Comparison of ENCODE assay signal across 10 cellular contexts in genomic region chr2:222594679-222595078, GRCh38.
DNase-seq lines count a peak whose midpoint lies in the region; ATAC-seq, FAIRE-seq and TF ChIP-seq lines count a peak whose summit lies in the region.
"Had no signal": no experiment of that assay in that cellular context is flagged by ENCODE, and none has a peak within 500 bp of the region (broad histone marks: within the 10 kb centered on the region; RNA-seq: fewer than 3 reads in every experiment).

No MANE protein-coding gene starts in this region.

- H3K4me1 ChIP-seq in colonic mucosa (no peaks in the 10 kb centered on the region), HepG2 (ENCODE audit: insufficient read depth, low read length) (peaks cover 13% of the 10 kb centered on the region)

- no peaks in the 10 kb centered on the region for H3K27me3 ChIP-seq in colonic mucosa
- no peaks in the 10 kb centered on the region for H3K27me3 ChIP-seq in HepG2 (ENCODE audit: control insufficient read depth in 1 of 2, insufficient read depth in 2 of 2, low read length in 2 of 2)

- peak; percentile 73 for FAIRE-seq in HepG2 (lab: Jason Lieb, UNC)

- TF ChIP-seq RAD21 in HepG2 (CRISPR knock-in tag; IDR thresholded peaks at IDR 0.05), result no peak

- no peaks in the 10 kb centered on the region for H3K79me2 ChIP-seq in HepG2 (ENCODE audit: insufficient read depth, low read length)

- H3K27ac ChIP-seq in colonic mucosa, result peak overlapping the region; percentile 21
- H3K27ac ChIP-seq in HepG2 (ENCODE audit: extremely low read length, insufficient read depth, low read length), result peak overlapping the region; percentile 20
- H3K27ac ChIP-seq: HL-60 had no signal

- H4K20me1 ChIP-seq in HepG2 (ENCODE audit: insufficient read depth, low read length), result no peaks in the 10 kb centered on the region

- DNase-seq in A172 (ENCODE audit: low spot score), result peak; percentile 29
- peak; percentile 29 for DNase-seq in HS-5 (ENCODE audit: low read depth)
- peak; percentile 47 for DNase-seq in colonic mucosa
- peak; percentile 80 for DNase-seq in HepG2 (ENCODE audit: low spot score)
- no peak for DNase-seq in posterior cingulate gyrus
- no peak for DNase-seq in CD1c-positive myeloid dendritic cell (ENCODE audit: extremely low spot score)
- DNase-seq: NCI-H1436 had no signal

- POLR2A ChIA-PET in HepG2 (lab: Yijun Ruan, JAX), result interaction anchor here (1.5 kb wide), 1 partner anchor 20 kb away, joined by 4 read pairs; no protein-coding TSS in a partner anchor

- peak; percentile 99 for ATAC-seq in HepG2
- ATAC-seq in GM19328 (IDR thresholded peaks at IDR 0.05; ENCODE audit: unreplicated experiment), result no peak
- ATAC-seq in GM21381 (IDR thresholded peaks at IDR 0.05; ENCODE audit: unreplicated experiment), result no peak

- H3K36me3 ChIP-seq in colonic mucosa (no peaks in the 10 kb centered on the region), HepG2 (replicated peaks in 1 of 2; ENCODE audit: control insufficient read depth in 1 of 2, insufficient read depth in 2 of 2, low read length in 2 of 2) (peaks cover 13 to 59% of the 10 kb centered on the region in 2 experiments; a peak in 4 of 5 replicates)

- intact Hi-C loops in colonic mucosa (cut with DNase I), result no loop called here
- intact Hi-C loops in HepG2 (cut with micrococcal nuclease; ENCODE audit: unreplicated experiment), result no loop called here
- intact Hi-C loops in posterior cingulate gyrus (cut with DNase I), result no loop called here

- CTCF ChIA-PET in HepG2 (lab: Yijun Ruan, JAX; ENCODE audit: low intra/inter-chr PET ratio, low total read pairs), result no interaction called here

- no peak overlapping the region for H3K4me2 ChIP-seq in HepG2 (ENCODE audit: low read depth, low read length)

- TF ChIP-seq CTCF in colonic mucosa (IDR thresholded peaks at IDR 0.05), result no peak
- TF ChIP-seq CTCF in HepG2 (CRISPR knock-in tag; IDR thresholded peaks at IDR 0.05), result no peak

- no peak overlapping the region for H2AFZ ChIP-seq in HepG2 (ENCODE audit: low read length)

- no peak for TF ChIP-seq POLR2A in HepG2 (IDR thresholded peaks at IDR 0.05; ENCODE audit: insufficient read depth in 1 of 2, low read depth in 2 of 2, low read length in 2 of 2)

- WGBS in HepG2 (ENCODE audit: low lambda C conversion rate), result 65% methylated on average over 1 of the region's 1 CpG

- H3K9ac ChIP-seq in colonic mucosa (ENCODE audit: low read depth in 2 of 2, low read length in 2 of 2) (no peak overlapping the region), HepG2 (ENCODE audit: insufficient read depth, low read depth, low read length) (no peak overlapping the region)

- TF ChIP-seq EP300 in HepG2 (IDR thresholded peaks at IDR 0.05; ENCODE audit: low read depth in 2 of 2, low read length in 2 of 2) (peak in 1 of 2 experiments; percentile 19; a peak in 1 of 4 replicates), HepG2 (CRISPR knock-in tag; IDR thresholded peaks at IDR 0.05; ENCODE audit: borderline replicate concordance) (no peak)

- H3K4me3 ChIP-seq in colonic mucosa (no peak overlapping the region), HepG2 (replicated peaks in 1 of 3; ENCODE audit: insufficient read depth in 1 of 3, low read depth in 2 of 3, low read length in 3 of 3) (no peak overlapping the region)

- H3K9me3 ChIP-seq in colonic mucosa, result no peaks in the 10 kb centered on the region
- no peaks in the 10 kb centered on the region for H3K9me3 ChIP-seq in HepG2 (ENCODE audit: low read length)

- in situ Hi-C loops in HepG2 (cut with HindIII; ENCODE audit: extremely low pct_ligation_motif_present, low pct_unique_long_range_greater_than_20kb), result no loop called here

- BruUV-seq in HepG2 (replicated peaks; lab: Mats Ljungman, UMichigan), result no TSS peak

TF ChIP-seq in HepG2, 621 proteins besides CTCF, POLR2A, EP300 and RAD21 (continues in another document):
- TF ChIP-seq EEA1 (CRISPR knock-in tag; IDR thresholded peaks at IDR 0.05; ENCODE audit: borderline replicate concordance) (no peak), KLF15 (CRISPR knock-in tag; IDR thresholded peaks at IDR 0.05; ENCODE audit: borderline replicate concordance) (no peak), ZNF839 (CRISPR knock-in tag; IDR thresholded peaks at IDR 0.05; ENCODE audit: borderline replicate concordance) (no peak), MXI1 (IDR thresholded peaks at IDR 0.05; ENCODE audit: borderline replicate concordance, low read depth, low read length) (no peak), SPEN (CRISPR knock-in tag; IDR thresholded peaks at IDR 0.05; ENCODE audit: low read depth) (no peak), KDM1A (CRISPR knock-in tag; IDR thresholded peaks at IDR 0.05) (no peak), ZNF790 (CRISPR knock-in tag; IDR thresholded peaks at IDR 0.05; ENCODE audit: borderline replicate concordance) (no peak), DNMT1 (CRISPR knock-in tag; IDR thresholded peaks at IDR 0.05) (no peak), MXD4 (CRISPR knock-in tag; IDR thresholded peaks at IDR 0.05) (0 out of 2 replicates have a peak, but pooled peaks have one; percentile 14), ZNF296 (CRISPR knock-in tag; conservative IDR thresholded peaks at IDR 0.05) (no peak), ATF1 (CRISPR knock-in tag; IDR thresholded peaks at IDR 0.05) (no peak; the same call in 1 of the 2 replicates), ZBTB2 (CRISPR knock-in tag; IDR thresholded peaks at IDR 0.05; ENCODE audit: low read depth) (no peak), CBFB (CRISPR knock-in tag; IDR thresholded peaks at IDR 0.05) (no peak), HNF4A (CRISPR knock-in tag; IDR thresholded peaks at IDR 0.05) (peak; percentile 70), SYNCRIP (IDR thresholded peaks at IDR 0.05; ENCODE audit: insufficient read depth, low read depth, low read length) (no peak), ZNF468 (CRISPR knock-in tag; IDR thresholded peaks at IDR 0.05) (no peak), HOXA7 (CRISPR knock-in tag; IDR thresholded peaks at IDR 0.05) (no peak), ZNF260 (CRISPR knock-in tag; IDR thresholded peaks at IDR 0.05; ENCODE audit: borderline replicate concordance, low read depth) (no peak), ZNF816 (CRISPR knock-in tag; IDR thresholded peaks at IDR 0.05; ENCODE audit: borderline replicate concordance) (peak; percentile 18; the same call in 1 of the 2 replicates), MED1 (CRISPR knock-in tag; IDR thresholded peaks at IDR 0.05) (no peak; the same call in 1 of the 2 replicates), ZNF75D (CRISPR knock-in tag; IDR thresholded peaks at IDR 0.05; ENCODE audit: borderline replicate concordance) (no peak), ZNF841 (CRISPR knock-in tag; IDR thresholded peaks at IDR 0.05; ENCODE audit: borderline replicate concordance) (no peak), HBP1 (CRISPR knock-in tag; IDR thresholded peaks at IDR 0.05; ENCODE audit: low read depth) (no peak), BRCA1 (CRISPR knock-in tag; IDR thresholded peaks at IDR 0.05) (no peak), ZNF180 (CRISPR knock-in tag; IDR thresholded peaks at IDR 0.05; ENCODE audit: borderline replicate concordance, low read depth) (no peak), KMT2B (CRISPR knock-in tag; IDR thresholded peaks at IDR 0.05) (no peak), ZNF788 (CRISPR knock-in tag; IDR thresholded peaks at IDR 0.05; ENCODE audit: borderline replicate concordance) (no peak), TBL1XR1 (IDR thresholded peaks at IDR 0.05; ENCODE audit: borderline replicate concordance, low read length, partially characterized antibody) (no peak), ARID3A (IDR thresholded peaks at IDR 0.05; ENCODE audit: low read depth, low read length) (peak; percentile 83), NCOR1 (IDR thresholded peaks at IDR 0.05; ENCODE audit: borderline replicate concordance, low read length) (no peak), NFE2L1 (CRISPR knock-in tag; IDR thresholded peaks at IDR 0.05; ENCODE audit: borderline replicate concordance) (no peak), ZNF451 (CRISPR knock-in tag; IDR thresholded peaks at IDR 0.05) (no peak), ZFP41 (CRISPR knock-in tag; IDR thresholded peaks at IDR 0.05; ENCODE audit: borderline replicate concordance) (no peak)

Comparison
In these comparisons a context has a peak if more than half of its experiments do, and no peak if none do; other contexts are left out.
1. DNase-seq: peak in A172 (single experiment), HS-5 (single experiment), colonic mucosa (single experiment) and HepG2 (single experiment); none in posterior cingulate gyrus (0 of 10) and CD1c-positive myeloid dendritic cell (single experiment).